In the genomic region with DNA sequence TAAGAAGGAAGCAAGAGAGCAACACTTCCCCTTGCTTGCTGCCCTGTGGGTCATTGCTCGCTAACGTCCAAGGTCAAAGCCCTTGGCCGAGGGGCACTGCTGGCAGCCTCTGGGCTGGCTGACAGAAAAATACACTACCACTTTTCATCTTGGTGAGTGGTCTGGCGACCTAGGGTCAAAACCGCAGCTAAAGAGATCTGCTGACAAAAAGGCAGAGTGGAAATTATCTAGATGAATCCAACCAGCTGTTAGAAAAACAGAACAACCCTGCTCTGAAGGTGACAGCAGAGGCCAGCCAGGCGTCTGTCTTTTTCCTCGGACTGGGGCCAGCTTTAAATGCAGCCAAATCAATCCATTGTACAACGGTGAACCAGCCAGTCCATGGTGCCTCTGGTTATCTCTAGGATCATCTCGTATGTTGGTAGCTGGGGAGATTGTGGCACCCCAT, we compare ENCODE assay signal across 20 cellular contexts.
DNase-seq lines count a peak whose midpoint lies in the region; ATAC-seq and TF ChIP-seq lines count a peak whose summit lies in the region.
"Had no signal": no experiment of that assay in that cellular context is flagged by ENCODE, and none has a peak within 500 bp of the region (broad histone marks: within the 10 kb centered on the region; RNA-seq: fewer than 3 reads in every experiment).

No MANE protein-coding gene starts in this region.

- 59% methylated on average over 8 of the region's 9 CpGs for WGBS in esophagus muscularis mucosa
- 52% methylated on average over 9 of the region's 9 CpGs for WGBS in suprapubic skin

- H3K9ac ChIP-seq in parathyroid adenoma, result no peak overlapping the region

- H3K36me3 ChIP-seq in cardiac muscle cell (no peaks in the 10 kb centered on the region), esophagus muscularis mucosa (no peaks in the 10 kb centered on the region), parathyroid adenoma (ENCODE audit: control insufficient read depth, insufficient read depth, low read length) (no peaks in the 10 kb centered on the region), suprapubic skin (no peaks in the 10 kb centered on the region)
- H3K36me3 ChIP-seq: BE2C, SJSA1 had no signal

- H3K4me2 ChIP-seq in parathyroid adenoma (ENCODE audit: low read length), result peak overlapping the region; percentile 2

- TF ChIP-seq EP300 in esophagus muscularis mucosa (IDR thresholded peaks at IDR 0.05), result no peak
- TF ChIP-seq EP300 in suprapubic skin (IDR thresholded peaks at IDR 0.05), result no peak

- H3K27ac ChIP-seq in cardiac muscle cell (peak overlapping the region; percentile 21), esophagus muscularis mucosa (replicated peaks in 1 of 4) (no peak overlapping the region), parathyroid adenoma (peak overlapping the region; percentile 93), suprapubic skin (no peak overlapping the region)
- H3K27ac ChIP-seq: SJSA1 had no signal

- H3K36me3 Mint-ChIP-seq in activated T-cell treated with anti-CD3 and anti-CD28 coated beads, Interleukin-2, amount 50 U/mL, for 24 hours (ENCODE audit: low read depth), result no peaks in the 10 kb centered on the region

- H3K27me3 ChIP-seq in cardiac muscle cell (no peaks in the 10 kb centered on the region), esophagus muscularis mucosa (peaks cover 0 to 18% (median 11%) of the 10 kb centered on the region in 4 donors), parathyroid adenoma (ENCODE audit: control insufficient read depth, insufficient read depth, low read length) (no peaks in the 10 kb centered on the region), suprapubic skin (peaks cover 30% of the 10 kb centered on the region)
- H3K27me3 ChIP-seq: BE2C had no signal

- peak overlapping the region; percentile 70 for H2AFZ ChIP-seq in parathyroid adenoma

- H3K4me3 ChIP-seq in cardiac muscle cell (no peak overlapping the region), esophagus muscularis mucosa (no peak overlapping the region), parathyroid adenoma (ENCODE audit: low read depth, low read length) (no peak overlapping the region), suprapubic skin (no peak overlapping the region)
- H3K4me3 ChIP-seq: SJSA1 had no signal

- no peaks in the 10 kb centered on the region for H3K9me3 Mint-ChIP-seq in activated T-cell treated with anti-CD3 and anti-CD28 coated beads, Interleukin-2, amount 50 U/mL, for 24 hours
- H3K9me3 Mint-ChIP-seq: CD8-positive, alpha-beta memory T cell had no signal

- H3K27ac Mint-ChIP-seq in activated T-cell treated with anti-CD3 and anti-CD28 coated beads, Interleukin-2, amount 50 U/mL, for 24 hours, result no peak overlapping the region
- H3K27ac Mint-ChIP-seq: CD8-positive, alpha-beta memory T cell had no signal

- H3K4me3 Mint-ChIP-seq in activated T-cell treated with anti-CD3 and anti-CD28 coated beads, Interleukin-2, amount 50 U/mL, for 24 hours, result no peak overlapping the region
- H3K4me3 Mint-ChIP-seq: CD8-positive, alpha-beta memory T cell had no signal

- TF ChIP-seq CTCF in cardiac muscle cell (IDR thresholded peaks at IDR 0.05; ENCODE audit: low read depth, low read length), result no peak
- TF ChIP-seq CTCF in esophagus muscularis mucosa (IDR thresholded peaks at IDR 0.05), result no peak
- no peak for TF ChIP-seq CTCF in parathyroid adenoma (IDR thresholded peaks at IDR 0.05)
- no peak for TF ChIP-seq CTCF in suprapubic skin (IDR thresholded peaks at IDR 0.05)

- DNase-seq in cardiac muscle cell (ENCODE audit: low read depth in 1 of 2, low spot score in 1 of 2) (peak in 1 of 2 donors; percentile 80), Right ventricle myocardium inferior (ENCODE audit: missing footprints) (no peak), CD1c-positive myeloid dendritic cell (ENCODE audit: extremely low spot score) (peak; percentile 20), esophagus muscularis mucosa (ENCODE audit: extremely low spot score) (peak; percentile 77), NK-92 (lab: John Stamatoyannopoulos, UW; ENCODE audit: unreplicated experiment) (no peak), suprapubic skin (ENCODE audit: low spot score in 2 of 2) (no peak)
- DNase-seq in activated T-cell treated with anti-CD3 and anti-CD28 coated beads, Interleukin-2, amount 50 U/mL, for 24 hours, result no peak
- DNase-seq: BE2C; CD8-positive, alpha-beta memory T cell; DMS79 treated with DMSO at 0.1 percent for 48 hours; GOT3; KBM-7; MV-4-11; NCI-H187; NCI-H2107; NCI-H510A treated with DMSO at 0.1 percent for 48 hours; NCI-H774 had no signal

- no peaks in the 10 kb centered on the region for H3K79me2 ChIP-seq in parathyroid adenoma

- TF ChIP-seq POLR2A in esophagus muscularis mucosa (IDR thresholded peaks at IDR 0.05; ENCODE audit: low read depth) (no peak), suprapubic skin (IDR thresholded peaks at IDR 0.05) (no peak)

- no peak for ATAC-seq in Right ventricle myocardium inferior
- ATAC-seq: HCT116 had no signal

- H3K4me1 Mint-ChIP-seq in activated T-cell treated with anti-CD3 and anti-CD28 coated beads, Interleukin-2, amount 50 U/mL, for 24 hours (ENCODE audit: low read depth), result peaks cover 11% of the 10 kb centered on the region

- peaks cover 66% of the 10 kb centered on the region for H3K27me3 Mint-ChIP-seq in activated T-cell treated with anti-CD3 and anti-CD28 coated beads, Interleukin-2, amount 50 U/mL, for 24 hours

- intact Hi-C loops in Right ventricle myocardium inferior (cut with DNase I), result loop anchor here (5.0 to 10.0 kb wide), 3 partner anchors 215 to 472 kb away; no protein-coding TSS in a partner anchor
- intact Hi-C loops in esophagus muscularis mucosa (cut with DNase I), result loop anchor here (2.0 kb wide), 1 partner anchor 63 kb away; no protein-coding TSS in a partner anchor

- peaks cover 39% of the 10 kb centered on the region for H3K4me1 ChIP-seq in cardiac muscle cell (ENCODE audit: low read depth)
- H3K4me1 ChIP-seq in esophagus muscularis mucosa, result peaks cover 12 to 34% (median 26%) of the 10 kb centered on the region in 4 donors
- H3K4me1 ChIP-seq in parathyroid adenoma, result peaks cover 54% of the 10 kb centered on the region
- H3K4me1 ChIP-seq in suprapubic skin, result peaks cover 14% of the 10 kb centered on the region
- H3K4me1 ChIP-seq: BE2C had no signal

- no peaks in the 10 kb centered on the region for H3K9me3 ChIP-seq in cardiac muscle cell (ENCODE audit: low read depth)
- no peaks in the 10 kb centered on the region for H3K9me3 ChIP-seq in esophagus muscularis mucosa
- no peaks in the 10 kb centered on the region for H3K9me3 ChIP-seq in parathyroid adenoma (ENCODE audit: control insufficient read depth, low read length)
- no peaks in the 10 kb centered on the region for H3K9me3 ChIP-seq in suprapubic skin
- H3K9me3 ChIP-seq: BE2C, SJSA1 had no signal

Comparison
In these comparisons a context has a peak if more than half of its experiments do, and no peak if none do; other contexts are left out.
1. DNase-seq: peak in CD1c-positive myeloid dendritic cell (single experiment) and esophagus muscularis mucosa (single experiment); none in Right ventricle myocardium inferior (single experiment), NK-92 (single experiment), suprapubic skin (0 of 2) and activated T-cell treated with anti-CD3 and anti-CD28 coated beads, Interleukin-2, amount 50 U/mL, for 24 hours (single experiment).
2. H3K27ac ChIP-seq: peak in cardiac muscle cell (single experiment) and parathyroid adenoma (single experiment); none in esophagus muscularis mucosa (0 of 4) and suprapubic skin (single experiment).